3 cellular contexts compared by ENCODE assay signal in genomic region chrX:13694359-13694758, GRCh38.
TF ChIP-seq lines count a peak whose summit lies in the region.

No MANE protein-coding gene starts in this region.

TF ChIP-seq in A549, 52 proteins besides CTCF, POLR2A, EP300 and RAD21:
- TF ChIP-seq RNF2 (IDR thresholded peaks at IDR 0.05; ENCODE audit: borderline replicate concordance, low read depth) (no peak), CBX2 (IDR thresholded peaks at IDR 0.05; ENCODE audit: borderline replicate concordance, low read depth) (no peak), KDM1A (IDR thresholded peaks at IDR 0.05; ENCODE audit: low read depth) (no peak), JUNB (IDR thresholded peaks at IDR 0.05) (no peak), CEBPB (IDR thresholded peaks at IDR 0.05) (no peak), CHD2 (IDR thresholded peaks at IDR 0.05; ENCODE audit: low read length, partially characterized antibody) (no peak), ZSCAN20 (CRISPR knock-in tag; IDR thresholded peaks at IDR 0.05) (no peak), SMC3 (IDR thresholded peaks at IDR 0.05) (no peak), POLR2AphosphoS2 (conservative IDR thresholded peaks at IDR 0.05; ENCODE audit: low read length) (no peak), EHMT2 (IDR thresholded peaks at IDR 0.05; ENCODE audit: low read depth) (no peak), BCL3 (IDR thresholded peaks at IDR 0.05) (no peak)

TF ChIP-seq in HCT116, 20 proteins besides CTCF, POLR2A, EP300 and RAD21:
- TF ChIP-seq CEBPB (IDR thresholded peaks at IDR 0.05; ENCODE audit: low read depth) = no peak
- no peak for TF ChIP-seq SP1 (IDR thresholded peaks at IDR 0.05; ENCODE audit: low read depth)

TF ChIP-seq in GM12878, 131 proteins besides CTCF, POLR2A, EP300 and RAD21:
- peak; percentile 30 for TF ChIP-seq MEF2B (IDR thresholded peaks at IDR 0.05; ENCODE audit: partially characterized antibody, poor library complexity, severe bottlenecking)
- TF ChIP-seq ZBTB4 (CRISPR knock-in tag; IDR thresholded peaks at IDR 0.05) = no peak
- peak; percentile 75 for TF ChIP-seq ATF7 (IDR thresholded peaks at IDR 0.05; ENCODE audit: low read depth)
